4 cellular contexts compared by ENCODE assay signal in genomic region chr4:56691425-56691824, GRCh38. TPM values are rescaled to one million over a fixed set of nuclear protein-coding genes. Genes with fewer than 3 reads are reported as not detected.
"Had no signal": no experiment of that assay in that cellular context is flagged by ENCODE, and none has a peak within 500 bp of the region (broad histone marks: within the 10 kb centered on the region; RNA-seq: fewer than 3 reads in every experiment).

No MANE protein-coding gene starts in this region.

- ATAC-seq: GM12878 had no signal

- DNase-seq: GDM1, GF-D8 had no signal

- H3K4me3 ChIP-seq: GM12878 had no signal

RNA-seq across cellular contexts. Expression of gene HOPX, which starts 10.3 kb away (rescaled TPM):
- total RNA-seq: G401 had no signal
